ENCODE assay signal across 30 cellular contexts in genomic region chr3:45826908-45827307, GRCh38. TPM values are rescaled to one million over a fixed set of nuclear protein-coding genes. Genes with fewer than 3 reads are reported as not detected.
"Had no signal": no experiment of that assay in that cellular context is flagged by ENCODE, and none has a peak within 500 bp of the region (broad histone marks: within the 10 kb centered on the region; RNA-seq: fewer than 3 reads in every experiment).

No MANE protein-coding gene starts in this region.

- H3K27me3 Mint-ChIP-seq: activated CD4-positive, alpha-beta memory T cell treated with anti-CD3 and anti-CD28 coated beads, Interleukin-2, amount 10 ng/mL, durations not matched to agents 7 days and 5 days; activated CD4-positive, alpha-beta T cell treated with anti-CD3 and anti-CD28 coated beads for 36 hours; activated naive CD8-positive, alpha-beta T cell; brain; central memory CD8-positive, alpha-beta T cell had no signal

- H3K27ac ChIP-seq: WERI-Rb-1 had no signal

- H3K27ac Mint-ChIP-seq: activated CD4-positive, alpha-beta memory T cell treated with anti-CD3 and anti-CD28 coated beads, Interleukin-2, amount 10 ng/mL, durations not matched to agents 7 days and 5 days; activated CD4-positive, alpha-beta T cell treated with anti-CD3 and anti-CD28 coated beads for 36 hours; activated naive CD4-positive, alpha-beta T cell treated with anti-CD3 and anti-CD28 coated beads for 36 hours; activated naive CD8-positive, alpha-beta T cell; brain had no signal

- H3K4me1 Mint-ChIP-seq: brain; central memory CD8-positive, alpha-beta T cell had no signal

- H3K9me3 Mint-ChIP-seq: activated CD4-positive, alpha-beta memory T cell treated with anti-CD3 and anti-CD28 coated beads, Interleukin-2, amount 10 ng/mL, durations not matched to agents 7 days and 5 days; activated naive CD4-positive, alpha-beta T cell treated with anti-CD3 and anti-CD28 coated beads for 36 hours; activated T-cell treated with anti-CD3 and anti-CD28 coated beads, Interleukin-2, amount 50 U/mL, for 4 hours; brain; central memory CD8-positive, alpha-beta T cell; T-helper 1 cell treated with Interleukin-12 subunit alpha and Interleukin-12 subunit beta and Interleukin-4 antibody, amounts not matched to agents 30 μg/mL and 1 μg/mL, for 36 hours had no signal

- FAIRE-seq: astrocyte, RCC 7860, TTC549 had no signal

- DNase-seq: activated CD4-positive, alpha-beta memory T cell treated with anti-CD3 and anti-CD28 coated beads, Interleukin-2, amount 10 ng/mL, durations not matched to agents 7 days and 5 days; activated CD4-positive, alpha-beta T cell treated with anti-CD3 and anti-CD28 coated beads for 36 hours; activated CD4-positive, alpha-beta T cell treated with anti-CD3 and anti-CD28 coated beads, Interleukin-2, amount 50 U/mL, for 1 hour; activated CD8-positive, alpha-beta memory T cell treated with anti-CD3 and anti-CD28 coated beads, Interleukin-2, amount 50 U/mL, for 48 hours; activated gamma-delta T cell; activated naive CD4-positive, alpha-beta T cell treated with anti-CD3 and anti-CD28 coated beads for 36 hours; activated T-cell treated with anti-CD3 and anti-CD28 coated beads, Interleukin-2, amount 50 U/mL, for 4 hours; amygdala; Karpas-422; MM.1S; NCI-H1105; NCI-H1436; NCI-H187; NCI-H2081; NCI-H526; NCI-H82; NK-92 treated with Interleukin-12 subunit alpha and Interleukin-12 subunit beta, amount 100 ng/mL, for 24 hours; OCI-M1; SHP77 treated with DMSO at 0.1 percent for 48 hours; T-helper 9 cell; WERI-Rb-1 had no signal

- H3K4me3 Mint-ChIP-seq: activated CD4-positive, alpha-beta memory T cell treated with anti-CD3 and anti-CD28 coated beads, Interleukin-2, amount 10 ng/mL, durations not matched to agents 7 days and 5 days; activated CD4-positive, alpha-beta T cell treated with anti-CD3 and anti-CD28 coated beads for 36 hours; activated naive CD4-positive, alpha-beta T cell treated with anti-CD3 and anti-CD28 coated beads for 36 hours; activated naive CD8-positive, alpha-beta T cell; activated T-cell treated with anti-CD3 and anti-CD28 coated beads, Interleukin-2, amount 50 U/mL, for 4 hours; brain; central memory CD8-positive, alpha-beta T cell; T-helper 1 cell treated with Interleukin-12 subunit alpha and Interleukin-12 subunit beta and Interleukin-4 antibody, amounts not matched to agents 30 μg/mL and 1 μg/mL, for 36 hours had no signal

RNA-seq across cellular contexts. Expression of gene SLC6A20, which starts 30.6 kb away (rescaled TPM):
- total RNA-seq: activated CD4-positive, alpha-beta memory T cell treated with anti-CD3 and anti-CD28 coated beads, Interleukin-2, amount 10 ng/mL, durations not matched to agents 7 days and 5 days; activated CD4-positive, alpha-beta T cell treated with anti-CD3 and anti-CD28 coated beads for 36 hours; activated naive CD4-positive, alpha-beta T cell treated with anti-CD3 and anti-CD28 coated beads for 36 hours; activated T-cell treated with anti-CD3 and anti-CD28 coated beads, Interleukin-2, amount 50 U/mL, for 4 hours; astrocyte; NCI-H460; SK-MEL-5 had no signal

RNA-seq across cellular contexts. Expression of gene CCR9, which starts 59.4 kb away (rescaled TPM):
- total RNA-seq: activated CD4-positive, alpha-beta T cell treated with anti-CD3 and anti-CD28 coated beads for 36 hours; activated naive CD4-positive, alpha-beta T cell treated with anti-CD3 and anti-CD28 coated beads for 36 hours; activated T-cell treated with anti-CD3 and anti-CD28 coated beads, Interleukin-2, amount 50 U/mL, for 4 hours; astrocyte; NCI-H460; SK-MEL-5 had no signal
